Comparison of ENCODE assay signal across 1 cellular context in genomic region chr16:732936-733335, GRCh38.
TF ChIP-seq lines count a peak whose summit lies in the region.

No MANE protein-coding gene starts in this region.

TF ChIP-seq in H1, 55 proteins besides CTCF, POLR2A, EP300 and RAD21:
- TF ChIP-seq SIX5 (IDR thresholded peaks at IDR 0.05; ENCODE audit: low read depth, low read length): no peak
